Comparison of ENCODE assay signal across 29 cellular contexts in the genomic region with DNA sequence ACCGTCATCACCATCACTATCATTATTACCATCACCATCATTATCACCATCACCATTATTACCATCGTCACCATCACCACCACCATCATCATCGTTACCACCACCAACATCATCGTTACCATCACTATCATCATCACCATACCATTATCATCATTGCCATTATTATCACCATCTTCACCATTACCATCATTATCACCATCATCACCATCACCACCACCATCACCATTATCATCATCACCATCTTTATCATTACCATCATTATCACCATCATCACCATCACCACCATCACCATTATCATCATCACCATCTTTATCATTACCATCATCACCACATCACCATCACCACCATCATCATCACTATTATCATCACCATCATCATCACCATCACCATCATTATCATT.
"Had no signal": no experiment of that assay in that cellular context is flagged by ENCODE, and none has a peak within 500 bp of the region (broad histone marks: within the 10 kb centered on the region; RNA-seq: fewer than 3 reads in every experiment).

No MANE protein-coding gene starts in this region.

- DNase-seq: activated B cell treated with CpG ODN at 0.5 μM for 24 hours; activated CD4-positive, alpha-beta T cell treated with anti-CD3 and anti-CD28 coated beads for 48 hours; activated CD4-positive, alpha-beta T cell treated with anti-CD3 and anti-CD28 coated beads, Interleukin-2, amount 50 U/mL, for 1 hour; activated CD4-positive, alpha-beta T cell treated with anti-CD3 and anti-CD28 coated beads, Interleukin-2, amount 50 U/mL, for 48 hours; activated CD8-positive, alpha-beta memory T cell treated with anti-CD3 and anti-CD28 coated beads for 24 hours; activated CD8-positive, alpha-beta T cell treated with anti-CD3 and anti-CD28 coated beads for 36 hours; activated effector memory CD4-positive, alpha-beta T cell treated with Interleukin-2 at 50 U/mL for 16 hours; activated gamma-delta T cell treated with Interleukin-2 at 50 U/mL for 16 hours; activated naive CD4-positive, alpha-beta T cell treated with anti-CD3 and anti-CD28 coated beads, Interleukin-2, amount 50 U/mL, for 16 hours; activated naive CD4-positive, alpha-beta T cell treated with Interleukin-2 at 50 U/mL for 16 hours; activated T-cell treated with anti-CD3 and anti-CD28 coated beads, Interleukin-2, amount 50 U/mL, for 4 hours; amniotic stem cell; anterior cingulate cortex; brain microvascular endothelial cell; caudate nucleus; dorsolateral prefrontal cortex; effector memory CD4-positive, alpha-beta T cell; endodermal cell; foreskin fibroblast; head of caudate nucleus; T-helper 17 cell; T1000; WERI-Rb-1 had no signal

- ATAC-seq: activated CD4-positive, CD25-positive, alpha-beta regulatory T cell treated with anti-CD3 and anti-CD28 coated beads, Interleukin-2, amount 50 U/mL, for 24 hours; activated CD8-positive, alpha-beta T cell treated with anti-CD3 and anti-CD28 coated beads for 36 hours; activated T-cell treated with anti-CD3 and anti-CD28 coated beads, Interleukin-2, amount 50 U/mL, for 4 hours; activated T-helper 17 cell treated with anti-CD3 and anti-CD28 coated beads, Interleukin-2, amount 50 U/mL, for 72 hours; esophagus mucosa; T-helper 17 cell had no signal

- H3K27ac ChIP-seq: brain microvascular endothelial cell, coronary artery, dorsolateral prefrontal cortex, WERI-Rb-1 had no signal

- H3K27me3 ChIP-seq: brain microvascular endothelial cell, dorsolateral prefrontal cortex had no signal

- FAIRE-seq: astrocyte, frontal cortex had no signal

- H3K4me3 ChIP-seq: coronary artery, dorsolateral prefrontal cortex had no signal

- H3K36me3 ChIP-seq: brain microvascular endothelial cell, WERI-Rb-1 had no signal
